24 cellular contexts compared by ENCODE assay signal in genomic region chr15:38208779-38209178, GRCh38. TPM values are rescaled to one million over a fixed set of nuclear protein-coding genes. Genes with fewer than 3 reads are reported as not detected.
DNase-seq lines count a peak whose midpoint lies in the region; ATAC-seq and TF ChIP-seq lines count a peak whose summit lies in the region.
"Had no signal": no experiment of that assay in that cellular context is flagged by ENCODE, and none has a peak within 500 bp of the region (broad histone marks: within the 10 kb centered on the region; RNA-seq: fewer than 3 reads in every experiment).

No MANE protein-coding gene starts in this region.

- no peak overlapping the region for H3K27ac ChIP-seq in right cardiac atrium (ENCODE audit: low read length)
- no peak overlapping the region for H3K27ac ChIP-seq in upper lobe of right lung
- H3K27ac ChIP-seq: BLaER1 had no signal

- H3K9me3 ChIP-seq in right cardiac atrium (ENCODE audit: control insufficient read depth, low read length) (no peaks in the 10 kb centered on the region), upper lobe of right lung (no peaks in the 10 kb centered on the region)
- H3K9me3 ChIP-seq: BLaER1, MG63, SK-N-SH had no signal

- H3K27me3 ChIP-seq in right cardiac atrium (ENCODE audit: control insufficient read depth, insufficient read depth), result no peaks in the 10 kb centered on the region
- H3K27me3 ChIP-seq in upper lobe of right lung, result no peaks in the 10 kb centered on the region
- H3K27me3 ChIP-seq: BLaER1, MG63 had no signal

- no peaks in the 10 kb centered on the region for H3K36me3 ChIP-seq in upper lobe of right lung
- H3K36me3 ChIP-seq: BLaER1, MG63 had no signal

- ATAC-seq in Right ventricle myocardium inferior, result peak; percentile 66
- ATAC-seq in right cardiac atrium, result no peak
- peak; percentile 85 for ATAC-seq in left ventricle myocardium superior
- peak; percentile 62 for ATAC-seq in upper lobe of right lung
- ATAC-seq: HCT116 had no signal

- no peak for TF ChIP-seq CTCF in upper lobe of right lung (IDR thresholded peaks at IDR 0.05)

- H3K4me1 ChIP-seq in right cardiac atrium (ENCODE audit: control insufficient read depth, insufficient read depth, low read length) (no peaks in the 10 kb centered on the region), upper lobe of right lung (peaks cover 11% of the 10 kb centered on the region)

- no peak overlapping the region for H3K4me3 ChIP-seq in right cardiac atrium (ENCODE audit: low read length)
- H3K4me3 ChIP-seq in upper lobe of right lung, result no peak overlapping the region
- H3K4me3 ChIP-seq: BLaER1, MG63 had no signal

- WGBS in right cardiac atrium, result 90% methylated on average over 2 of the region's 2 CpGs

- intact Hi-C loops in Right ventricle myocardium inferior (cut with DNase I) (loop anchor here (5.0 to 10.0 kb wide), 2 partner anchors 44 to 204 kb away; partner anchors contain the start of gene SPRED1), right cardiac atrium (cut with DNase I) (no loop called here), left ventricle myocardium superior (cut with micrococcal nuclease) (no loop called here), upper lobe of right lung (cut with DNase I) (no loop called here)

- DNase-seq in Right ventricle myocardium inferior (ENCODE audit: missing footprints), result no peak
- no peak for DNase-seq in right cardiac atrium
- DNase-seq in NCI-H1105 treated with DMSO at 0.1 percent for 48 hours (lab: John Stamatoyannopoulos, UW), result peak; percentile 69
- DNase-seq in left ventricle myocardium superior, result no peak
- no peak for DNase-seq in upper lobe of right lung
- no peak for DNase-seq in stimulated activated CD4-positive, alpha-beta T cell treated with anti-CD3 and anti-CD28 coated beads, Interleukin-12 subunit alpha, Interleukin-12 subunit beta, amount 100 ng/mL, for 4 hours
- DNase-seq in SHP77 (lab: John Stamatoyannopoulos, UW), result no peak
- DNase-seq: CD4-positive, CD25-positive, alpha-beta regulatory T cell; DMS153; DND-41; KBM-7; MG63; NCI-H1417 treated with DMSO at 0.1 percent for 48 hours; NCI-H1694 treated with DMSO at 0.1 percent for 48 hours; NCI-H2081; NCI-H2171 treated with DMSO at 0.1 percent for 48 hours; NCI-H446; NCI-H524 treated with DMSO at 0.1 percent for 48 hours; NCI-H774; RPMI8226; SIG-M5; SK-N-SH had no signal

RNA-seq across cellular contexts. Expression of gene SPRED1, which starts 43.9 kb away (rescaled TPM):
- total RNA-seq in Right ventricle myocardium inferior, result 9.9 TPM
- 10 to 100 TPM in 3 of 4 donors, 1 to 10 TPM in 1; 9.4 to 14.5 (median 11.7) TPM for total RNA-seq in right cardiac atrium
- 4.1 TPM for polyA plus RNA-seq in right cardiac atrium
- total RNA-seq in left ventricle myocardium superior, result 7.3 TPM
- total RNA-seq in upper lobe of right lung, result 62.1 TPM
- total RNA-seq: CD4-positive, CD25-positive, alpha-beta regulatory T cell had no signal

Comparison
In these comparisons a context has a peak if more than half of its experiments do, and no peak if none do; other contexts are left out.
1. ATAC-seq: peak in Right ventricle myocardium inferior (single experiment), left ventricle myocardium superior (single experiment) and upper lobe of right lung (single experiment); none in right cardiac atrium (0 of 2).